ENCODE assay signal across 26 cellular contexts in genomic region chr7:90178166-90178565, GRCh38. TPM values are rescaled to one million over a fixed set of nuclear protein-coding genes. Genes with fewer than 3 reads are reported as not detected.
DNase-seq lines count a peak whose midpoint lies in the region; ATAC-seq, FAIRE-seq and TF ChIP-seq lines count a peak whose summit lies in the region.
"Had no signal": no experiment of that assay in that cellular context is flagged by ENCODE, and none has a peak within 500 bp of the region (broad histone marks: within the 10 kb centered on the region; RNA-seq: fewer than 3 reads in every experiment).

No MANE protein-coding gene starts in this region.

- H3K27me3 ChIP-seq in GM23248 (replicated peaks; ENCODE audit: insufficient read depth), result no peaks in the 10 kb centered on the region
- H3K27me3 ChIP-seq: BE2C, heart left ventricle had no signal

- CTCF ChIA-PET in A549 (lab: Yijun Ruan, JAX), result interaction anchor here (1.5 to 2.0 kb wide), 2 partner anchors 24 to 33 kb away, joined by 10 to 13 read pairs; partner anchors contain the start of genes STEAP1 and STEAP2

- H4K20me1 ChIP-seq in GM23248 (ENCODE audit: insufficient read depth), result no peaks in the 10 kb centered on the region

- WGBS in A549 (ENCODE audit: missing lambda C conversion rate), result 93% methylated on average over 2 of the region's 2 CpGs
- 67 to 69% methylated on average over 2 of the region's 2 CpGs for WGBS in GM23248 (ENCODE audit: low coverage in 1 of 2, low lambda C conversion rate in 2 of 2, missing lambda C conversion rate in 2 of 2), 2 experiments

- peaks cover 45% of the 10 kb centered on the region for H3K4me1 ChIP-seq in A549
- H3K4me1 ChIP-seq in GM23248 (ENCODE audit: insufficient read depth), result peaks cover 41% of the 10 kb centered on the region
- H3K4me1 ChIP-seq: BE2C, heart left ventricle, psoas muscle had no signal

- H3K9me3 ChIP-seq in A549 (no peaks in the 10 kb centered on the region), GM23248 (ENCODE audit: low read depth) (no peaks in the 10 kb centered on the region)
- H3K9me3 ChIP-seq: BE2C, heart left ventricle, psoas muscle had no signal

- no peak for TF ChIP-seq RAD21 in A549 (conservative IDR thresholded peaks at IDR 0.05 in 1 of 2, IDR thresholded peaks at IDR 0.05 in 1 of 2)

- no peak for ATAC-seq in A549
- no peak for ATAC-seq in GM18519 (IDR thresholded peaks at IDR 0.05; ENCODE audit: low FRiP score, unreplicated experiment)
- ATAC-seq: heart left ventricle; naive thymus-derived CD8-positive, alpha-beta T cell; psoas muscle had no signal

- peaks cover 42% of the 10 kb centered on the region for H3F3A ChIP-seq in GM23248 (ENCODE audit: insufficient read depth)

- no peaks in the 10 kb centered on the region for H3K79me2 ChIP-seq in GM23248 (ENCODE audit: insufficient read depth)

- H3K9ac ChIP-seq in GM23248, result peak overlapping the region; percentile 58

- H3K27ac ChIP-seq in A549 (peak overlapping the region; percentile 67 to 85), GM23248 (peak overlapping the region; percentile 93), VCaP (peak overlapping the region; percentile 84; the same call in 1 of the 2 replicates)
- H3K27ac ChIP-seq: heart left ventricle, psoas muscle had no signal

- peak overlapping the region; percentile 61; the same call in 1 of the 2 replicates for H2AFZ ChIP-seq in GM23248

- no peak for TF ChIP-seq EP300 in A549 (IDR thresholded peaks at IDR 0.05)

- no peak overlapping the region for H3K4me3 ChIP-seq in A549
- H3K4me3 ChIP-seq in GM23248, result peak overlapping the region; percentile 42
- H3K4me3 ChIP-seq: heart left ventricle, psoas muscle had no signal

- H3K9me2 ChIP-seq in GM23248 (ENCODE audit: insufficient read depth), result no peaks in the 10 kb centered on the region

- FAIRE-seq in A549 (lab: Jason Lieb, UNC), result no peak
- FAIRE-seq: GM12892 had no signal

- in situ Hi-C loops in GM23248 (cut with MboI), result no loop called here

- no peaks in the 10 kb centered on the region for H3K36me3 ChIP-seq in GM23248 (ENCODE audit: low read depth)
- H3K36me3 ChIP-seq: BE2C, heart left ventricle had no signal

- no peak for DNase-seq in A549 (ENCODE audit: low read depth in 1 of 2, low spot score in 1 of 2)
- peak; percentile 8 for DNase-seq in GM23248
- DNase-seq in inferior parietal cortex (ENCODE audit: extremely low spot score), result peak; percentile 60
- no peak for DNase-seq in HuH-7 (ENCODE audit: low spot score)
- no peak for DNase-seq in DMS153 treated with DMSO at 0.1 percent for 48 hours (lab: John Stamatoyannopoulos, UW; ENCODE audit: unreplicated experiment)
- DNase-seq in SW480 (ENCODE audit: low spot score), result no peak
- DNase-seq: activated CD8-positive, alpha-beta memory T cell treated with anti-CD3 and anti-CD28 coated beads for 24 hours; aorta; BE2C; caudate nucleus; cortex of kidney; effector memory CD8-positive, alpha-beta T cell; heart left ventricle; midbrain; naive thymus-derived CD8-positive, alpha-beta T cell; NCI-H1092; NCI-H187; NCI-H2171; occipital lobe; psoas muscle had no signal

- POLR2A ChIA-PET in A549 (lab: Yijun Ruan, JAX), result interaction anchor here (1.2 kb wide), 1 partner anchor 34 kb away, joined by 5 read pairs; the partner anchor contains the start of gene STEAP2

- peak overlapping the region; percentile 59 for H3K4me2 ChIP-seq in A549
- peak overlapping the region; percentile 60 for H3K4me2 ChIP-seq in GM23248 (ENCODE audit: unreplicated experiment)

- TF ChIP-seq CTCF in A549 (IDR thresholded peaks at IDR 0.05) (no peak), VCaP (conservative IDR thresholded peaks at IDR 0.05) (no peak)

- no peak for TF ChIP-seq POLR2A in A549 (IDR thresholded peaks at IDR 0.05; ENCODE audit: low read length)

TF ChIP-seq in A549, 52 proteins besides CTCF, POLR2A, EP300 and RAD21:
- no peak for TF ChIP-seq HOXB5 (CRISPR knock-in tag; IDR thresholded peaks at IDR 0.05)
- TF ChIP-seq ZC3H11A (IDR thresholded peaks at IDR 0.05), result no peak
- TF ChIP-seq MAFK (IDR thresholded peaks at IDR 0.05; ENCODE audit: partially characterized antibody), result no peak
- TF ChIP-seq, protein P1, sequence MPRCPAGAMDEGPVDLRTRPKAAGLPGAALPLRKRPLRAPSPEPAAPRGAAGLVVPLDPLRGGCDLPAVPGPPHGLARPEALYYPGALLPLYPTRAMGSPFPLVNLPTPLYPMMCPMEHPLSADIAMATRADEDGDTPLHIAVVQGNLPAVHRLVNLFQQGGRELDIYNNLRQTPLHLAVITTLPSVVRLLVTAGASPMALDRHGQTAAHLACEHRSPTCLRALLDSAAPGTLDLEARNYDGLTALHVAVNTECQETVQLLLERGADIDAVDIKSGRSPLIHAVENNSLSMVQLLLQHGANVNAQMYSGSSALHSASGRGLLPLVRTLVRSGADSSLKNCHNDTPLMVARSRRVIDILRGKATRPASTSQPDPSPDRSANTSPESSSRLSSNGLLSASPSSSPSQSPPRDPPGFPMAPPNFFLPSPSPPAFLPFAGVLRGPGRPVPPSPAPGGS (IDR thresholded peaks at IDR 0.05), result no peak
- TF ChIP-seq HOXA7 (CRISPR knock-in tag; IDR thresholded peaks at IDR 0.05), result no peak
- TF ChIP-seq REST (IDR thresholded peaks at IDR 0.05), result no peak
- TF ChIP-seq CHD2 (IDR thresholded peaks at IDR 0.05; ENCODE audit: low read length, partially characterized antibody), result no peak
- no peak for TF ChIP-seq KDM1A (IDR thresholded peaks at IDR 0.05; ENCODE audit: low read depth)
- TF ChIP-seq TFCP2L1 (CRISPR knock-in tag; IDR thresholded peaks at IDR 0.05), result no peak
- TF ChIP-seq, protein P2, sequence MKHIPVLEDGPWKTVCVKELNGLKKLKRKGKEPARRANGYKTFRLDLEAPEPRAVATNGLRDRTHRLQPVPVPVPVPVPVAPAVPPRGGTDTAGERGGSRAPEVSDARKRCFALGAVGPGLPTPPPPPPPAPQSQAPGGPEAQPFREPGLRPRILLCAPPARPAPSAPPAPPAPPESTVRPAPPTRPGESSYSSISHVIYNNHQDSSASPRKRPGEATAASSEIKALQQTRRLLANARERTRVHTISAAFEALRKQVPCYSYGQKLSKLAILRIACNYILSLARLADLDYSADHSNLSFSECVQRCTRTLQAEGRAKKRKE (CRISPR knock-in tag; IDR thresholded peaks at IDR 0.05; ENCODE audit: low read depth), result no peak
- no peak for TF ChIP-seq FOSL2 (IDR thresholded peaks at IDR 0.05)
- no peak for TF ChIP-seq FOSL2 (CRISPR knock-in tag; IDR thresholded peaks at IDR 0.05)
- no peak for TF ChIP-seq HOXB13 (CRISPR knock-in tag; IDR thresholded peaks at IDR 0.05; ENCODE audit: low read depth)
- TF ChIP-seq CEBPB (IDR thresholded peaks at IDR 0.05), result no peak
- no peak for TF ChIP-seq KDM5A (IDR thresholded peaks at IDR 0.05)
- TF ChIP-seq TP53 (CRISPR knock-in tag; IDR thresholded peaks at IDR 0.05), result no peak
- no peak for TF ChIP-seq EHMT2 (IDR thresholded peaks at IDR 0.05; ENCODE audit: low read depth)
- TF ChIP-seq RFX5 (IDR thresholded peaks at IDR 0.05), result no peak

RNA-seq across cellular contexts. Expression of gene STEAP1, which starts 23.9 kb away (rescaled TPM):
- 76.2 and 81.3 TPM in 2 replicates for polyA plus RNA-seq in A549 (2011; rRNA removed)
- 7.8 and 10.3 TPM in 2 replicates for polyA plus RNA-seq in A549 (2012; cell fraction: cytosol; rRNA removed)
- polyA plus RNA-seq in A549 (2012; cell fraction: nucleus; rRNA removed), result 3.8 and 5.7 TPM in 2 replicates
- 15.7 to 21.0 TPM (median 20.3 TPM) in 3 replicates for polyA plus RNA-seq in A549 (2017; fragmentation: RNase III; extraction: RNeasy Plus Mini Kit Qiagen cat#74134 plus additional on column Dnase treatment)
- polyA minus RNA-seq in A549 (2011; rRNA and poly(A)+ RNA removed), result 8.3 and 9.6 TPM in 2 replicates
- 97.7 and 120 TPM in 2 replicates for total RNA-seq in GM23248 (2014; rRNA removed; shearing (Covaris generic))
- polyA plus RNA-seq in GM23248 (2016; fragmentation: Nextera tagmentation; extraction: Ambion mirVana), result 139 and 140 TPM in 2 replicates
- total RNA-seq: naive thymus-derived CD8-positive, alpha-beta T cell; T-helper 2 cell treated with Interferon-gamma antibody and Interleukin-4, amounts not matched to agents 100 ng/mL and 5 ng/mL, for 36 hours had no signal
- polyA plus RNA-seq: IgD-negative memory B cell had no signal

RNA-seq across cellular contexts. Expression of gene STEAP2, which starts 33.4 kb away (rescaled TPM):
- polyA plus RNA-seq in A549 (2011; rRNA removed) (49.2 and 51.9 TPM in 2 replicates), A549 (2017; fragmentation: RNase III; extraction: RNeasy Plus Mini Kit Qiagen cat#74134 plus additional on column Dnase treatment) (5.1 to 6.4 TPM (median 6.0 TPM) in 3 replicates), GM23248 (2016; fragmentation: Nextera tagmentation; extraction: Ambion mirVana) (19.2 and 20.2 TPM in 2 replicates)
- 2.6 and 3.0 TPM in 2 replicates for polyA plus RNA-seq in A549 (2012; cell fraction: cytosol; rRNA removed)
- 3.4 and 4.9 TPM in 2 replicates for polyA plus RNA-seq in A549 (2012; cell fraction: nucleus; rRNA removed)
- 23.6 and 23.8 TPM in 2 replicates for polyA minus RNA-seq in A549 (2011; rRNA and poly(A)+ RNA removed)
- total RNA-seq in GM23248 (2014; rRNA removed; shearing (Covaris generic)), result 28.3 and 30.6 TPM in 2 replicates
- total RNA-seq: activated naive CD8-positive, alpha-beta T cell treated with anti-CD3 and anti-CD28 coated beads for 36 hours; naive thymus-derived CD8-positive, alpha-beta T cell had no signal
- polyA plus RNA-seq: IgD-negative memory B cell; naive thymus-derived CD8-positive, alpha-beta T cell had no signal

Comparison
In these comparisons a context has a peak if more than half of its experiments do, and no peak if none do; other contexts are left out.
1. DNase-seq: peak in GM23248 (single experiment) and inferior parietal cortex (single experiment); none in A549 (0 of 2), HuH-7 (single experiment), DMS153 treated with DMSO at 0.1 percent for 48 hours (single experiment) and SW480 (single experiment).
2. Peak in every context shown above with its lines, with median percentiles within 50 percentile points of each other: H3K27ac ChIP-seq.